In the genomic region with DNA sequence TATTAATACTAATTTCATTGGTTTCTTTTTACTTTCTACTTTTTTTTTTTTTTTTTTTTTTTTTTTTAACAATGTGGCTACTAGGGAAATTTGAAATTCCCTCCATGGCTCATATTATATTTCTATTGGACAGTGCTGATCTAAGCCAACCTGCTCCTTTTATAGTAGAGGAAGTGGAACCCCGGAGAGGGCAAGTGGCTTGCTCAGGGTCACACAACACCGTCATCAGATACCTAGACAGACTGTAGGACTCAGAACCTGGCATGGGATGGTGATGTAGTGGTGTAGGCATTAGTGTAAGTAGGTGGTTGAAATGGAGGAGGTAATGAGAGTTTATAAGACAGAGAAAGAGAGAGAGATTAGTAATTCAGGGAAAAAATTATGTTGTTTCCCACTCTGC, we compare ENCODE assay signal across 18 cellular contexts. TPM values are rescaled to one million over a fixed set of nuclear protein-coding genes. Genes with fewer than 3 reads are reported as not detected.
DNase-seq lines count a peak whose midpoint lies in the region; ATAC-seq, FAIRE-seq and TF ChIP-seq lines count a peak whose summit lies in the region.
"Had no signal": no experiment of that assay in that cellular context is flagged by ENCODE, and none has a peak within 500 bp of the region (broad histone marks: within the 10 kb centered on the region; RNA-seq: fewer than 3 reads in every experiment).

No MANE protein-coding gene starts in this region.

- TF ChIP-seq CTCF in Loucy (conservative IDR thresholded peaks at IDR 0.05; ENCODE audit: low read length) = no peak
- no peak for TF ChIP-seq CTCF in H1 (IDR thresholded peaks at IDR 0.05; ENCODE audit: control extremely low read depth in 1 of 3, insufficient read depth in 1 of 3, low read depth in 1 of 3, low read length in 3 of 3)
- no peak for TF ChIP-seq CTCF in nephron (IDR thresholded peaks at IDR 0.05; ENCODE audit: unreplicated experiment in 3 of 3)
- TF ChIP-seq CTCF in GM13977 (IDR thresholded peaks at IDR 0.05; ENCODE audit: extremely low read depth, insufficient read depth, missing control alignments) = no peak

- H3K36me3 ChIP-seq in Loucy (ENCODE audit: insufficient read depth, low read length) (peaks cover 6% of the 10 kb centered on the region; the same call in 1 of the 2 replicates), H1 (ENCODE audit: control insufficient read depth in 2 of 4, insufficient read depth in 4 of 4, low read length in 3 of 4) (peaks cover 0 to 10% (median 2%) of the 10 kb centered on the region in 4 experiments; a peak in 3 of 8 replicates)

- TF ChIP-seq RAD21 in H1 (IDR thresholded peaks at IDR 0.05 in 1 of 2, conservative IDR thresholded peaks at IDR 0.05 in 1 of 2; ENCODE audit: low read depth in 2 of 2, low read length in 2 of 2) = no peak

- no peak overlapping the region for H2BK5ac ChIP-seq in H1 (ENCODE audit: low read depth, low read length)

- no peak for TF ChIP-seq POLR2A in H1 (IDR thresholded peaks at IDR 0.05; ENCODE audit: control extremely low read depth in 1 of 2, low read depth in 2 of 2, low read length in 2 of 2)

- H3K36me3 Mint-ChIP-seq in nephron (ENCODE audit: low read depth) = peaks cover 53% of the 10 kb centered on the region
- H3K36me3 Mint-ChIP-seq in T-helper 2 cell treated with Interferon-gamma antibody and Interleukin-4, amounts not matched to agents 5 μg/mL and 100 μg/mL, for 36 hours (ENCODE audit: low read depth) = peaks cover 1% of the 10 kb centered on the region

- in situ Hi-C loops in GM13977 (cut with MboI; ENCODE audit: low pct_unique_long_range_greater_than_20kb, low sequenced_read_pairs, unreplicated experiment) = no loop called here

- no peak overlapping the region for H3K18ac ChIP-seq in H1 (ENCODE audit: extremely low read depth, low read length)

- CTCF ChIA-PET in H1 (lab: Charles Lee; ENCODE audit: partially characterized antibody) = interaction anchor here (1.9 kb wide), 1 partner anchor 10 kb away, joined by 5 read pairs; the partner anchor contains the start of gene ZNF618

- H3K23ac ChIP-seq in H1 (ENCODE audit: insufficient read length) = no peak overlapping the region

- no peaks in the 10 kb centered on the region for H3K9me2 ChIP-seq in Loucy (replicated peaks; ENCODE audit: low read depth, low read length)

- no peak overlapping the region for H2BK120ac ChIP-seq in H1 (replicated peaks; ENCODE audit: low read depth, low read length)

- DNase-seq in CD1c-positive myeloid dendritic cell (ENCODE audit: extremely low spot score) (peak; percentile 20), H1 (ENCODE audit: low read depth in 1 of 2, low spot score in 2 of 2) (peak in 1 of 2 experiments; percentile 30), GM13977 (ENCODE audit: low spot score) (no peak), urothelium cell line (ENCODE audit: low spot score) (no peak)
- DNase-seq in T-helper 2 cell treated with Interferon-gamma antibody and Interleukin-4, amounts not matched to agents 5 μg/mL and 100 μg/mL, for 36 hours (ENCODE audit: low spot score) = no peak
- DNase-seq: Caco-2; central memory CD4-positive, alpha-beta T cell; NCI-H345; SHP77 treated with DMSO at 0.1 percent for 48 hours; stimulated activated CD4-positive, alpha-beta T cell treated with anti-CD3 and anti-CD28 coated beads, Interleukin-2, amount 100 ng/mL, for 48 hours; stimulated activated naive CD8-positive, alpha-beta T cell treated with anti-CD3 and anti-CD28 coated beads, Interleukin-15, Interleukin-2, amounts not matched to agents 100 U/mL and 50 U/mL, for 24 hours had no signal

- no peak overlapping the region for H4K8ac ChIP-seq in H1 (ENCODE audit: extremely low read depth, insufficient read depth, low read length)

- H3K4ac ChIP-seq in H1 (replicated peaks; ENCODE audit: insufficient read length, low read depth, low read length) = no peak overlapping the region

- H2BK15ac ChIP-seq in H1 (ENCODE audit: low read length) = no peak overlapping the region

- H4K20me1 ChIP-seq in Loucy (ENCODE audit: insufficient read depth, low read length, poor library complexity, severe bottlenecking) (peaks cover 11% of the 10 kb centered on the region), H1 (replicated peaks in 1 of 2; ENCODE audit: control insufficient read depth in 1 of 2, insufficient read depth in 2 of 2, low read length in 2 of 2) (peaks cover 0 to 6% of the 10 kb centered on the region in 2 experiments)

- peak overlapping the region; percentile 85; the same call in 1 of the 2 replicates for H2BK12ac ChIP-seq in H1 (ENCODE audit: low read depth, low read length)

- H3K9me3 ChIP-seq in Loucy (ENCODE audit: insufficient read depth, low read depth, low read length) (0 out of 2 replicates have a peak, but pooled peaks cover 13% of the 10 kb centered on the region), H1 (ENCODE audit: insufficient read depth in 2 of 2, low read depth in 1 of 2, low read length in 1 of 2) (peaks cover 9 to 10% of the 10 kb centered on the region in 2 experiments; a peak in 3 of 4 replicates)

- H3K27me3 ChIP-seq in Loucy (ENCODE audit: insufficient read depth, low read length, poor library complexity, severe bottlenecking) (no peaks in the 10 kb centered on the region), H1 (replicated peaks in 1 of 4; ENCODE audit: control insufficient read depth in 3 of 4, extremely low read depth in 1 of 4, insufficient read depth in 3 of 4, low read length in 3 of 4) (no peaks in the 10 kb centered on the region)

- no peaks in the 10 kb centered on the region for H3K23me2 ChIP-seq in H1 (ENCODE audit: low read depth, low read length)

- no peak overlapping the region for H3K4me3 Mint-ChIP-seq in nephron
- H3K4me3 Mint-ChIP-seq in T-helper 2 cell treated with Interferon-gamma antibody and Interleukin-4, amounts not matched to agents 5 μg/mL and 100 μg/mL, for 36 hours = no peak overlapping the region

- H3K79me2 ChIP-seq in Loucy (ENCODE audit: insufficient read depth, low read length) = peaks cover 81% of the 10 kb centered on the region
- H3K79me2 ChIP-seq in H1 (ENCODE audit: control insufficient read depth in 1 of 2, insufficient read depth in 2 of 2, low read length in 2 of 2) = peaks cover 3 to 86% of the 10 kb centered on the region in 2 experiments; a peak in 2 of 4 replicates

- H2BK20ac ChIP-seq in H1 (ENCODE audit: low read length) = no peak overlapping the region

- H4K91ac ChIP-seq in H1 (replicated peaks; ENCODE audit: insufficient read length, low read length) = no peak overlapping the region

- peak overlapping the region in 2 of 3 experiments; percentile 38 to 63 for H3K27ac Mint-ChIP-seq in nephron
- H3K27ac Mint-ChIP-seq in T-helper 2 cell treated with Interferon-gamma antibody and Interleukin-4, amounts not matched to agents 5 μg/mL and 100 μg/mL, for 36 hours = no peak overlapping the region
- H3K27ac Mint-ChIP-seq: activated T-helper 2 cell treated with anti-CD3 and anti-CD28 coated beads, Interferon-gamma antibody, Interleukin-2, Interleukin-4, amounts not matched to agents 10 μg/mL and 5 μg/mL and 100 μg/mL, durations not matched to agents 14 hours and 24 hours and 36 hours had no signal

- H2AFZ ChIP-seq in Loucy (ENCODE audit: low read length) = no peak overlapping the region
- no peak overlapping the region for H2AFZ ChIP-seq in H1 (ENCODE audit: low read length)

- FAIRE-seq in H1 (lab: Jason Lieb, UNC) = no peak
- FAIRE-seq in urothelium cell line (lab: Jason Lieb, UNC) = no peak
- FAIRE-seq: frontal cortex had no signal

- peak overlapping the region; percentile 81 for H3K4me2 ChIP-seq in Loucy (ENCODE audit: low read depth, low read length, poor library complexity, severe bottlenecking)
- no peak overlapping the region for H3K4me2 ChIP-seq in H1 (ENCODE audit: insufficient read depth in 1 of 2, low read depth in 2 of 2, low read length in 2 of 2)

- no peak for TF ChIP-seq EP300 in H1 (IDR thresholded peaks at IDR 0.05; ENCODE audit: borderline replicate concordance in 1 of 2, low read depth in 2 of 2, low read length in 2 of 2)

- H3K27me3 Mint-ChIP-seq in nephron (ENCODE audit: low read depth) = no peaks in the 10 kb centered on the region
- H3K27me3 Mint-ChIP-seq in T-helper 2 cell treated with Interferon-gamma antibody and Interleukin-4, amounts not matched to agents 5 μg/mL and 100 μg/mL, for 36 hours (ENCODE audit: low read depth) = peaks cover 2% of the 10 kb centered on the region

- peaks cover 15% of the 10 kb centered on the region for H3K79me1 ChIP-seq in H1 (ENCODE audit: low read depth, low read length)

- no peaks in the 10 kb centered on the region for H3F3A ChIP-seq in Loucy (ENCODE audit: low read depth)

- no peak overlapping the region for H3K56ac ChIP-seq in H1 (replicated peaks; ENCODE audit: insufficient read length, low read depth, low read length)

- H2AK5ac ChIP-seq in H1 (ENCODE audit: low read depth, low read length) = no peak overlapping the region

- peaks cover 76% of the 10 kb centered on the region for H3K4me1 Mint-ChIP-seq in nephron
- H3K4me1 Mint-ChIP-seq in T-helper 2 cell treated with Interferon-gamma antibody and Interleukin-4, amounts not matched to agents 5 μg/mL and 100 μg/mL, for 36 hours (ENCODE audit: low read depth) = peaks cover 16% of the 10 kb centered on the region

- H4K5ac ChIP-seq in H1 (ENCODE audit: insufficient read length, low read depth, low read length) = no peak overlapping the region

- H3K9ac ChIP-seq in Loucy (ENCODE audit: low read depth, low read length, poor library complexity, severe bottlenecking) (no peak overlapping the region), H1 (replicated peaks in 1 of 4; ENCODE audit: extremely low read depth in 1 of 4, low read depth in 3 of 4, low read length in 3 of 4) (no peak overlapping the region)

- H3K14ac ChIP-seq in H1 (ENCODE audit: insufficient read length) = no peak overlapping the region

- no peak overlapping the region for H3K27ac ChIP-seq in H1 (ENCODE audit: low read depth, low read length)

- H3K9me3 Mint-ChIP-seq in nephron = peaks cover 27% of the 10 kb centered on the region
- H3K9me3 Mint-ChIP-seq in T-helper 2 cell treated with Interferon-gamma antibody and Interleukin-4, amounts not matched to agents 5 μg/mL and 100 μg/mL, for 36 hours = peaks cover 9% of the 10 kb centered on the region

- POLR2A ChIA-PET in H1 (lab: Charles Lee; ENCODE audit: partially characterized antibody) = no interaction called here

- 68% methylated on average over 2 of the region's 2 CpGs; no CpG with 5 or more reads in 1 of the 2 experiments for WGBS in H1 (ENCODE audit: extremely low coverage in 1 of 2, insufficient coverage in 1 of 2, insufficient read length in 1 of 2, insufficient replicate concordance in 2 of 2, low coverage in 1 of 2, low lambda C conversion rate in 2 of 2, missing lambda C conversion rate in 1 of 2), 2 experiments

- H3K4me1 ChIP-seq in Loucy (ENCODE audit: insufficient read depth, low read length, poor library complexity, severe bottlenecking) = peaks cover 29% of the 10 kb centered on the region
- H3K4me1 ChIP-seq in H1 (replicated peaks in 1 of 4; ENCODE audit: control insufficient read depth in 3 of 4, insufficient read depth in 4 of 4, low read length in 3 of 4) = peaks cover 7 to 19% (median 13%) of the 10 kb centered on the region in 4 experiments
- H3K4me1 ChIP-seq: Caco-2 had no signal

- no peak overlapping the region for H3K4me3 ChIP-seq in Loucy (ENCODE audit: low read length, poor library complexity, severe bottlenecking)
- H3K4me3 ChIP-seq in H1 (ENCODE audit: extremely low read depth in 1 of 4, insufficient read depth in 2 of 4, low read depth in 3 of 4, low read length in 4 of 4) = no peak overlapping the region

- no peak for ATAC-seq in GM21367 (IDR thresholded peaks at IDR 0.05; ENCODE audit: unreplicated experiment)
- ATAC-seq: activated CD4-positive, CD25-positive, alpha-beta regulatory T cell treated with anti-CD3 and anti-CD28 coated beads, Interleukin-2, amount 50 U/mL, for 24 hours; HCT116; stimulated activated naive CD8-positive, alpha-beta T cell treated with anti-CD3 and anti-CD28 coated beads, Interleukin-15, Interleukin-2, amounts not matched to agents 100 U/mL and 50 U/mL, for 24 hours had no signal

RNA-seq across cellular contexts. Expression of gene ZNF618, which starts 10.8 kb away (rescaled TPM):
- total RNA-seq in H1 (2021; fragmentation: NEBNext Ultra II Directional; extraction: Animal tissue kit (Norgen Biotek cat#: 25700)) = 28.5 and 31.4 TPM in 2 replicates
- 9.6 and 11.2 TPM in 2 replicates for polyA plus RNA-seq in H1 (2011; rRNA removed)
- 7.3 TPM for polyA plus RNA-seq in H1 (2011; cell fraction: cytosol; rRNA removed)
- polyA plus RNA-seq in H1 (2011; cell fraction: nucleus; rRNA removed) = 27.9 TPM
- 12.4 to 15.7 TPM (median 14.4 TPM) in 4 replicates for polyA plus RNA-seq in H1 (2012, experiment 1 of 2)
- polyA plus RNA-seq in H1 (2012, experiment 2 of 2) = 5.8 TPM
- 17.0 TPM for polyA plus RNA-seq in H1 (2013, experiment 1 of 2)
- polyA plus RNA-seq in H1 (2013, experiment 2 of 2) = 16.1 TPM
- polyA minus RNA-seq in H1 (2011; rRNA and poly(A)+ RNA removed) = 15.2 and 17.9 TPM in 2 replicates
- polyA minus RNA-seq in H1 (2011; cell fraction: cytosol; rRNA and poly(A)+ RNA removed) = 10.3 TPM
- polyA minus RNA-seq in H1 (2011; cell fraction: nucleus; rRNA and poly(A)+ RNA removed) = 21.1 TPM
